ENCODE assay signal across 1 cellular context in genomic region chr20:39810269-39810668, GRCh38.
TF ChIP-seq lines count a peak whose summit lies in the region.

No MANE protein-coding gene starts in this region.

TF ChIP-seq in GM12878, 131 proteins besides CTCF, POLR2A, EP300 and RAD21 (continued from another document):
- TF ChIP-seq CEBPZ (IDR thresholded peaks at IDR 0.05; ENCODE audit: low read depth, low read length): no peak
